1 cellular context compared by ENCODE assay signal in the genomic region with DNA sequence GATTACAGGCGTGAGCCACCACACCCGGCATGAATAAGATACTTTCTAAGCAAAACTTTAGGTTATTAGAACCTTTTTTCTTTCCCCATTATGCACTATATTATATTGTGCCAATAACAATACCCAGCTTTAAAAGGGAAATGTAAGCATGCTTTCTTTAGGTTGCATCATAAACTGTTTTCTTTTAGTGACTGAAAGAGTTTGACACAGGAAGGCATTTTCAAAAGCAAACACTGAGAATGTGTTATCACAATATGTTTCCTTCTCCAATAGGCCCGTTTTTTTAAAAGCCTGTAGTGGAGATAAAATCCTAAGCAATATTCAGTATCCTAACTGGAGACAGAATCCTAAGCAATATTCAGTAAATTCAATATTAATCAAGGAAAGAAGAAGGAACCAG.
TF ChIP-seq lines count a peak whose summit lies in the region.

No MANE protein-coding gene starts in this region.

TF ChIP-seq in HepG2, 621 proteins besides CTCF, POLR2A, EP300 and RAD21 (continued from another document):
- TF ChIP-seq, protein P1, sequence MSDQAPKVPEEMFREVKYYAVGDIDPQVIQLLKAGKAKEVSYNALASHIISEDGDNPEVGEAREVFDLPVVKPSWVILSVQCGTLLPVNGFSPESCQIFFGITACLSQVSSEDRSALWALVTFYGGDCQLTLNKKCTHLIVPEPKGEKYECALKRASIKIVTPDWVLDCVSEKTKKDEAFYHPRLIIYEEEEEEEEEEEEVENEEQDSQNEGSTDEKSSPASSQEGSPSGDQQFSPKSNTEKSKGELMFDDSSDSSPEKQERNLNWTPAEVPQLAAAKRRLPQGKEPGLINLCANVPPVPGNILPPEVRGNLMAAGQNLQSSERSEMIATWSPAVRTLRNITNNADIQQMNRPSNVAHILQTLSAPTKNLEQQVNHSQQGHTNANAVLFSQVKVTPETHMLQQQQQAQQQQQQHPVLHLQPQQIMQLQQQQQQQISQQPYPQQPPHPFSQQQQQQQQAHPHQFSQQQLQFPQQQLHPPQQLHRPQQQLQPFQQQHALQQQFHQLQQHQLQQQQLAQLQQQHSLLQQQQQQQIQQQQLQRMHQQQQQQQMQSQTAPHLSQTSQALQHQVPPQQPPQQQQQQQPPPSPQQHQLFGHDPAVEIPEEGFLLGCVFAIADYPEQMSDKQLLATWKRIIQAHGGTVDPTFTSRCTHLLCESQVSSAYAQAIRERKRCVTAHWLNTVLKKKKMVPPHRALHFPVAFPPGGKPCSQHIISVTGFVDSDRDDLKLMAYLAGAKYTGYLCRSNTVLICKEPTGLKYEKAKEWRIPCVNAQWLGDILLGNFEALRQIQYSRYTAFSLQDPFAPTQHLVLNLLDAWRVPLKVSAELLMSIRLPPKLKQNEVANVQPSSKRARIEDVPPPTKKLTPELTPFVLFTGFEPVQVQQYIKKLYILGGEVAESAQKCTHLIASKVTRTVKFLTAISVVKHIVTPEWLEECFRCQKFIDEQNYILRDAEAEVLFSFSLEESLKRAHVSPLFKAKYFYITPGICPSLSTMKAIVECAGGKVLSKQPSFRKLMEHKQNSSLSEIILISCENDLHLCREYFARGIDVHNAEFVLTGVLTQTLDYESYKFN (CRISPR knock-in tag; conservative IDR thresholded peaks at IDR 0.05) = peak; percentile 27; the same call in 1 of the 2 replicates
- TF ChIP-seq REL (CRISPR knock-in tag; conservative IDR thresholded peaks at IDR 0.05) (no peak), CBX1 (IDR thresholded peaks at IDR 0.05; ENCODE audit: low read depth) (no peak), PLRG1 (conservative IDR thresholded peaks at IDR 0.05) (no peak), ZBTB7B (CRISPR knock-in tag; IDR thresholded peaks at IDR 0.05) (no peak), FOXA3 (CRISPR knock-in tag; IDR thresholded peaks at IDR 0.05) (peak; percentile 77), KAT2B (IDR thresholded peaks at IDR 0.05; ENCODE audit: borderline replicate concordance, low read depth, low read length) (no peak), SOX5 (CRISPR knock-in tag; IDR thresholded peaks at IDR 0.05; ENCODE audit: borderline replicate concordance) (peak; percentile 91; the same call in 1 of the 2 replicates), FOXA1 (IDR thresholded peaks at IDR 0.05) (no peak), FOXA1 (CRISPR knock-in tag; IDR thresholded peaks at IDR 0.05) (peak; percentile 32; the same call in 1 of the 2 replicates), MED1 (CRISPR knock-in tag; IDR thresholded peaks at IDR 0.05) (0 out of 2 replicates have a peak, but pooled peaks have one; percentile 27), CREBL2 (CRISPR knock-in tag; IDR thresholded peaks at IDR 0.05; ENCODE audit: borderline replicate concordance) (no peak), MYPOP (CRISPR knock-in tag; IDR thresholded peaks at IDR 0.05) (no peak), KLF16 (CRISPR knock-in tag; IDR thresholded peaks at IDR 0.05) (peak in 1 of 2 experiments; percentile 58; a peak in 1 of 4 replicates), HMG20A (CRISPR knock-in tag; IDR thresholded peaks at IDR 0.05; ENCODE audit: borderline replicate concordance) (peak; percentile 50; the same call in 1 of the 2 replicates), FOXK1 (CRISPR knock-in tag; IDR thresholded peaks at IDR 0.05; ENCODE audit: borderline replicate concordance, low read depth) (0 out of 2 replicates have a peak, but pooled peaks have one; percentile 36), ZNF337 (CRISPR knock-in tag; IDR thresholded peaks at IDR 0.05; ENCODE audit: borderline replicate concordance, low read depth) (no peak), SOX6 (IDR thresholded peaks at IDR 0.05) (no peak), SOX6 (CRISPR knock-in tag; IDR thresholded peaks at IDR 0.05) (peak; percentile 82), ELF3 (CRISPR knock-in tag; IDR thresholded peaks at IDR 0.05) (peak; percentile 70), GABPA (IDR thresholded peaks at IDR 0.05; ENCODE audit: low read depth, low read length) (no peak), GABPA (CRISPR knock-in tag; IDR thresholded peaks at IDR 0.05; ENCODE audit: low read depth) (peak; percentile 34; the same call in 1 of the 2 replicates), ZNF12 (CRISPR knock-in tag; IDR thresholded peaks at IDR 0.05) (0 out of 2 replicates have a peak, but pooled peaks have one; percentile 45), DDIT3 (CRISPR knock-in tag; IDR thresholded peaks at IDR 0.05) (peak; percentile 77; the same call in 1 of the 2 replicates), MXI1 (IDR thresholded peaks at IDR 0.05; ENCODE audit: borderline replicate concordance, low read depth, low read length) (no peak), ZNF780A (CRISPR knock-in tag; IDR thresholded peaks at IDR 0.05) (no peak), SOX13 (IDR thresholded peaks at IDR 0.05) (no peak), SOX13 (CRISPR knock-in tag; conservative IDR thresholded peaks at IDR 0.05 in 1 of 2, IDR thresholded peaks at IDR 0.05 in 1 of 2) (peak in 1 of 2 experiments; percentile 84; a peak in 2 of 4 replicates), TBX3 (IDR thresholded peaks at IDR 0.05; ENCODE audit: borderline replicate concordance) (no peak), CEBPG (CRISPR knock-in tag; IDR thresholded peaks at IDR 0.05) (peak; percentile 81), KDM5B (CRISPR knock-in tag; IDR thresholded peaks at IDR 0.05; ENCODE audit: borderline replicate concordance) (no peak), GATAD2A (CRISPR knock-in tag; IDR thresholded peaks at IDR 0.05) (peak; percentile 84), CEBPB (IDR thresholded peaks at IDR 0.05; ENCODE audit: borderline replicate concordance, low read depth, low read length) (peak; percentile 82), RXRB (CRISPR knock-in tag; IDR thresholded peaks at IDR 0.05; ENCODE audit: borderline replicate concordance) (peak; percentile 44; the same call in 1 of the 2 replicates), ATF7 (IDR thresholded peaks at IDR 0.05) (0 out of 2 replicates have a peak, but pooled peaks have one; percentile 1), ATF7 (CRISPR knock-in tag; IDR thresholded peaks at IDR 0.05) (no peak)
- TF ChIP-seq, protein P2, sequence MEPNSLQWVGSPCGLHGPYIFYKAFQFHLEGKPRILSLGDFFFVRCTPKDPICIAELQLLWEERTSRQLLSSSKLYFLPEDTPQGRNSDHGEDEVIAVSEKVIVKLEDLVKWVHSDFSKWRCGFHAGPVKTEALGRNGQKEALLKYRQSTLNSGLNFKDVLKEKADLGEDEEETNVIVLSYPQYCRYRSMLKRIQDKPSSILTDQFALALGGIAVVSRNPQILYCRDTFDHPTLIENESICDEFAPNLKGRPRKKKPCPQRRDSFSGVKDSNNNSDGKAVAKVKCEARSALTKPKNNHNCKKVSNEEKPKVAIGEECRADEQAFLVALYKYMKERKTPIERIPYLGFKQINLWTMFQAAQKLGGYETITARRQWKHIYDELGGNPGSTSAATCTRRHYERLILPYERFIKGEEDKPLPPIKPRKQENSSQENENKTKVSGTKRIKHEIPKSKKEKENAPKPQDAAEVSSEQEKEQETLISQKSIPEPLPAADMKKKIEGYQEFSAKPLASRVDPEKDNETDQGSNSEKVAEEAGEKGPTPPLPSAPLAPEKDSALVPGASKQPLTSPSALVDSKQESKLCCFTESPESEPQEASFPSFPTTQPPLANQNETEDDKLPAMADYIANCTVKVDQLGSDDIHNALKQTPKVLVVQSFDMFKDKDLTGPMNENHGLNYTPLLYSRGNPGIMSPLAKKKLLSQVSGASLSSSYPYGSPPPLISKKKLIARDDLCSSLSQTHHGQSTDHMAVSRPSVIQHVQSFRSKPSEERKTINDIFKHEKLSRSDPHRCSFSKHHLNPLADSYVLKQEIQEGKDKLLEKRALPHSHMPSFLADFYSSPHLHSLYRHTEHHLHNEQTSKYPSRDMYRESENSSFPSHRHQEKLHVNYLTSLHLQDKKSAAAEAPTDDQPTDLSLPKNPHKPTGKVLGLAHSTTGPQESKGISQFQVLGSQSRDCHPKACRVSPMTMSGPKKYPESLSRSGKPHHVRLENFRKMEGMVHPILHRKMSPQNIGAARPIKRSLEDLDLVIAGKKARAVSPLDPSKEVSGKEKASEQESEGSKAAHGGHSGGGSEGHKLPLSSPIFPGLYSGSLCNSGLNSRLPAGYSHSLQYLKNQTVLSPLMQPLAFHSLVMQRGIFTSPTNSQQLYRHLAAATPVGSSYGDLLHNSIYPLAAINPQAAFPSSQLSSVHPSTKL (CRISPR knock-in tag; IDR thresholded peaks at IDR 0.05) = peak; percentile 75
- TF ChIP-seq, protein P3, sequence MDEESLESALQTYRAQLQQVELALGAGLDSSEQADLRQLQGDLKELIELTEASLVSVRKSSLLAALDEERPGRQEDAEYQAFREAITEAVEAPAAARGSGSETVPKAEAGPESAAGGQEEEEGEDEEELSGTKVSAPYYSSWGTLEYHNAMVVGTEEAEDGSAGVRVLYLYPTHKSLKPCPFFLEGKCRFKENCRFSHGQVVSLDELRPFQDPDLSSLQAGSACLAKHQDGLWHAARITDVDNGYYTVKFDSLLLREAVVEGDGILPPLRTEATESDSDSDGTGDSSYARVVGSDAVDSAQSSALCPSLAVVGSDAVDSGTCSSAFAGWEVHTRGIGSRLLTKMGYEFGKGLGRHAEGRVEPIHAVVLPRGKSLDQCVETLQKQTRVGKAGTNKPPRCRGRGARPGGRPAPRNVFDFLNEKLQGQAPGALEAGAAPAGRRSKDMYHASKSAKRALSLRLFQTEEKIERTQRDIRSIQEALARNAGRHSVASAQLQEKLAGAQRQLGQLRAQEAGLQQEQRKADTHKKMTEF (CRISPR knock-in tag; IDR thresholded peaks at IDR 0.05) = 0 out of 2 replicates have a peak, but pooled peaks have one; percentile 42
- TF ChIP-seq, protein P4, sequence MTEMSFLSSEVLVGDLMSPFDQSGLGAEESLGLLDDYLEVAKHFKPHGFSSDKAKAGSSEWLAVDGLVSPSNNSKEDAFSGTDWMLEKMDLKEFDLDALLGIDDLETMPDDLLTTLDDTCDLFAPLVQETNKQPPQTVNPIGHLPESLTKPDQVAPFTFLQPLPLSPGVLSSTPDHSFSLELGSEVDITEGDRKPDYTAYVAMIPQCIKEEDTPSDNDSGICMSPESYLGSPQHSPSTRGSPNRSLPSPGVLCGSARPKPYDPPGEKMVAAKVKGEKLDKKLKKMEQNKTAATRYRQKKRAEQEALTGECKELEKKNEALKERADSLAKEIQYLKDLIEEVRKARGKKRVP (CRISPR knock-in tag; IDR thresholded peaks at IDR 0.05) = peak in 1 of 2 experiments; percentile 98; a peak in 2 of 4 replicates
